In genomic region chr2:101753720-101754490, GRCh38 we compare ENCODE assay signal across 12 cellular contexts. TPM values are rescaled to one million over a fixed set of nuclear protein-coding genes. Genes with fewer than 3 reads are reported as not detected.
DNase-seq lines count a peak whose midpoint lies in the region; ATAC-seq and TF ChIP-seq lines count a peak whose summit lies in the region.
"Had no signal": no experiment of that assay in that cellular context is flagged by ENCODE, and none has a peak within 500 bp of the region (broad histone marks: within the 10 kb centered on the region; RNA-seq: fewer than 3 reads in every experiment).

No MANE protein-coding gene starts in this region.

- peak overlapping the region; percentile 1 for H3K4me3 ChIP-seq in CD4-positive, CD25-positive, alpha-beta regulatory T cell (ENCODE audit: low read depth, low read length)
- H3K4me3 ChIP-seq in OCI-LY1 (ENCODE audit: low read depth, low read length, poor library complexity, severe bottlenecking) (no peak overlapping the region), mesenchymal stem cell (ENCODE audit: insufficient read depth in 1 of 2, low read depth in 1 of 2, low read length in 2 of 2) (no peak overlapping the region)

- H4K91ac ChIP-seq in mesenchymal stem cell (ENCODE audit: low read length) = no peak overlapping the region

- H3K9me3 Mint-ChIP-seq in CD4-positive, CD25-positive, alpha-beta regulatory T cell = peaks cover 0 to 3% (median 0%) of the 10 kb centered on the region in 7 donors
- H3K9me3 Mint-ChIP-seq: immature natural killer cell had no signal

- no peak overlapping the region for H3K23ac ChIP-seq in mesenchymal stem cell (ENCODE audit: low read length in 2 of 2)

- H3K9me2 ChIP-seq in OCI-LY1 (ENCODE audit: low read depth, low read length) = no peaks in the 10 kb centered on the region

- no peaks in the 10 kb centered on the region for H3K27me3 Mint-ChIP-seq in CD4-positive, CD25-positive, alpha-beta regulatory T cell

- no peak overlapping the region for H2AFZ ChIP-seq in OCI-LY1 (ENCODE audit: low read length)
- H2AFZ ChIP-seq in mesenchymal stem cell (ENCODE audit: low read depth, low read length) = no peak overlapping the region

- H4K20me1 ChIP-seq in OCI-LY1 (ENCODE audit: insufficient read depth, low read length) = no peaks in the 10 kb centered on the region

- H2BK15ac ChIP-seq in mesenchymal stem cell (ENCODE audit: low read depth, poor library complexity, severe bottlenecking) = no peak overlapping the region

- TF ChIP-seq CTCF in OCI-LY1 (IDR thresholded peaks at IDR 0.05; ENCODE audit: low read length) = no peak

- no peak overlapping the region for H2AK5ac ChIP-seq in mesenchymal stem cell (ENCODE audit: low read length, severe bottlenecking)

- no peak overlapping the region for H3K14ac ChIP-seq in mesenchymal stem cell (ENCODE audit: low read length in 2 of 2)

- H3F3A ChIP-seq in OCI-LY1 (ENCODE audit: insufficient read depth, low read length) = no peaks in the 10 kb centered on the region

- H3K4me1 ChIP-seq in CD4-positive, CD25-positive, alpha-beta regulatory T cell (ENCODE audit: control insufficient read depth, insufficient read depth, low read length, poor library complexity, severe bottlenecking) = peaks cover 47% of the 10 kb centered on the region
- peaks cover 64% of the 10 kb centered on the region for H3K4me1 ChIP-seq in OCI-LY1 (ENCODE audit: insufficient read depth, low read length, severe bottlenecking)
- peaks cover 18% of the 10 kb centered on the region for H3K4me1 ChIP-seq in mesenchymal stem cell (ENCODE audit: control insufficient read depth, insufficient read depth, low read depth, low read length)

- no peaks in the 10 kb centered on the region for H3K36me3 Mint-ChIP-seq in CD4-positive, CD25-positive, alpha-beta regulatory T cell
- H3K36me3 Mint-ChIP-seq: immature natural killer cell had no signal

- no peak overlapping the region for H3K4me3 Mint-ChIP-seq in CD4-positive, CD25-positive, alpha-beta regulatory T cell
- H3K4me3 Mint-ChIP-seq: immature natural killer cell had no signal

- WGBS in mesenchymal stem cell = 89% methylated on average over 3 of the region's 5 CpGs

- H3K4me2 ChIP-seq in OCI-LY1 (ENCODE audit: low read length) = no peak overlapping the region
- no peak overlapping the region for H3K4me2 ChIP-seq in mesenchymal stem cell (ENCODE audit: low read length, poor library complexity, severe bottlenecking)

- H2BK120ac ChIP-seq in mesenchymal stem cell (ENCODE audit: low read depth, low read length) = no peak overlapping the region

- peaks cover 53 to 80% (median 68%) of the 10 kb centered on the region in 4 donors for H3K4me1 Mint-ChIP-seq in CD4-positive, CD25-positive, alpha-beta regulatory T cell

- H3K27ac ChIP-seq in CD4-positive, CD25-positive, alpha-beta regulatory T cell (ENCODE audit: insufficient read depth, low read length, poor library complexity, severe bottlenecking) = no peak overlapping the region
- H3K27ac ChIP-seq in OCI-LY1 (ENCODE audit: low read depth, low read length, poor library complexity, severe bottlenecking) (peak overlapping the region; percentile 84), mesenchymal stem cell (ENCODE audit: low read length, poor library complexity, severe bottlenecking) (peak overlapping the region; percentile 54)

- H2BK12ac ChIP-seq in mesenchymal stem cell (ENCODE audit: low read length in 2 of 2) = no peak overlapping the region

- no peak overlapping the region for H4K8ac ChIP-seq in mesenchymal stem cell (ENCODE audit: low read length)

- no peaks in the 10 kb centered on the region for H3K79me1 ChIP-seq in mesenchymal stem cell (replicated peaks; ENCODE audit: low read length, poor library complexity, severe bottlenecking)

- H2BK5ac ChIP-seq in mesenchymal stem cell (ENCODE audit: low read depth, low read length, poor library complexity, severe bottlenecking) = no peak overlapping the region

- no peaks in the 10 kb centered on the region for H3K9me3 ChIP-seq in CD4-positive, CD25-positive, alpha-beta regulatory T cell (ENCODE audit: control insufficient read depth in 2 of 2, low read length in 2 of 2)
- H3K9me3 ChIP-seq in OCI-LY1 (ENCODE audit: low read length) (no peaks in the 10 kb centered on the region), mesenchymal stem cell (ENCODE audit: control insufficient read depth, low read length) (no peaks in the 10 kb centered on the region)

- no peaks in the 10 kb centered on the region for H3K36me3 ChIP-seq in CD4-positive, CD25-positive, alpha-beta regulatory T cell (ENCODE audit: control insufficient read depth, insufficient read depth, low read length)
- H3K36me3 ChIP-seq in OCI-LY1 (ENCODE audit: insufficient read depth, low read length) (no peaks in the 10 kb centered on the region), mesenchymal stem cell (ENCODE audit: control insufficient read depth in 1 of 2, insufficient read depth in 2 of 2, low read depth in 1 of 2, low read length in 2 of 2) (peaks cover 0 to 51% of the 10 kb centered on the region in 2 experiments)

- H3K9ac ChIP-seq in OCI-LY1 (ENCODE audit: low read length) (no peak overlapping the region), mesenchymal stem cell (ENCODE audit: low read length) (peak overlapping the region; percentile 33)

- DNase-seq in CD4-positive, CD25-positive, alpha-beta regulatory T cell = no peak
- DNase-seq in mesenchymal stem cell (no peak), SKM-1 treated with dmso at 0.1 percent for 144 hours (lab: John Stamatoyannopoulos, UW; ENCODE audit: unreplicated experiment) (no peak), SW480 (ENCODE audit: low spot score) (no peak), kidney tubule cell (ENCODE audit: low spot score) (no peak)
- DNase-seq: activated naive CD4-positive, alpha-beta T cell treated with anti-CD3 and anti-CD28 coated beads, Interleukin-2, amount 50 U/mL, for 16 hours; immature natural killer cell; NCI-H82; retina had no signal

- ATAC-seq in CD4-positive, CD25-positive, alpha-beta regulatory T cell (ENCODE audit: low read depth in 2 of 2) = no peak
- ATAC-seq in GM19023 (IDR thresholded peaks at IDR 0.05; ENCODE audit: unreplicated experiment) = peak; percentile 40
- no peak for ATAC-seq in GM19324 (IDR thresholded peaks at IDR 0.05; ENCODE audit: low FRiP score, unreplicated experiment)

- H3K27me3 ChIP-seq in CD4-positive, CD25-positive, alpha-beta regulatory T cell (ENCODE audit: control insufficient read depth, insufficient read depth, low read length) = no peaks in the 10 kb centered on the region
- H3K27me3 ChIP-seq in OCI-LY1 (ENCODE audit: insufficient read depth, low read length) (no peaks in the 10 kb centered on the region), mesenchymal stem cell (ENCODE audit: control insufficient read depth in 1 of 2, insufficient read depth in 1 of 2, low read length in 2 of 2) (no peaks in the 10 kb centered on the region)

- no peak overlapping the region for H3K4ac ChIP-seq in mesenchymal stem cell (ENCODE audit: low read depth in 1 of 2, low read length in 2 of 2)

- H3K18ac ChIP-seq in mesenchymal stem cell (ENCODE audit: low read depth in 1 of 2, low read length in 2 of 2) = peak overlapping the region in 1 of 2 experiments; percentile 24

- H3K27ac Mint-ChIP-seq in CD4-positive, CD25-positive, alpha-beta regulatory T cell = peak overlapping the region in 1 of 3 donors; percentile 21

- H3K79me2 ChIP-seq in OCI-LY1 (ENCODE audit: insufficient read depth, low read length) = peaks cover 59% of the 10 kb centered on the region

RNA-seq across cellular contexts. Expression of gene MAP4K4, which starts 56.4 kb away (rescaled TPM):
- 179 TPM for total RNA-seq in CD4-positive, CD25-positive, alpha-beta regulatory T cell
- polyA plus RNA-seq in CD4-positive, CD25-positive, alpha-beta regulatory T cell = 10 to 100 TPM in 2 of 4 donors, 1 to 10 TPM in 2; 6.7 to 22.3 (median 11.4) TPM
- polyA plus RNA-seq in mesenchymal stem cell (2013, experiment 1 of 2) = 135 TPM
- 130 TPM for polyA plus RNA-seq in mesenchymal stem cell (2013, experiment 2 of 2)
